In genomic region chr6:46011241-46012085, GRCh38 we compare ENCODE assay signal across 1 cellular context.
TF ChIP-seq lines count a peak whose summit lies in the region.

No MANE protein-coding gene starts in this region.

TF ChIP-seq in GM23338, 12 proteins besides CTCF, POLR2A, EP300 and RAD21 (continued from another document):
- TF ChIP-seq ETS1 (IDR thresholded peaks at IDR 0.05) (no peak), JUNB (IDR thresholded peaks at IDR 0.05; ENCODE audit: unreplicated experiment) (no peak)
